ENCODE assay signal across 1 cellular context in the genomic region with DNA sequence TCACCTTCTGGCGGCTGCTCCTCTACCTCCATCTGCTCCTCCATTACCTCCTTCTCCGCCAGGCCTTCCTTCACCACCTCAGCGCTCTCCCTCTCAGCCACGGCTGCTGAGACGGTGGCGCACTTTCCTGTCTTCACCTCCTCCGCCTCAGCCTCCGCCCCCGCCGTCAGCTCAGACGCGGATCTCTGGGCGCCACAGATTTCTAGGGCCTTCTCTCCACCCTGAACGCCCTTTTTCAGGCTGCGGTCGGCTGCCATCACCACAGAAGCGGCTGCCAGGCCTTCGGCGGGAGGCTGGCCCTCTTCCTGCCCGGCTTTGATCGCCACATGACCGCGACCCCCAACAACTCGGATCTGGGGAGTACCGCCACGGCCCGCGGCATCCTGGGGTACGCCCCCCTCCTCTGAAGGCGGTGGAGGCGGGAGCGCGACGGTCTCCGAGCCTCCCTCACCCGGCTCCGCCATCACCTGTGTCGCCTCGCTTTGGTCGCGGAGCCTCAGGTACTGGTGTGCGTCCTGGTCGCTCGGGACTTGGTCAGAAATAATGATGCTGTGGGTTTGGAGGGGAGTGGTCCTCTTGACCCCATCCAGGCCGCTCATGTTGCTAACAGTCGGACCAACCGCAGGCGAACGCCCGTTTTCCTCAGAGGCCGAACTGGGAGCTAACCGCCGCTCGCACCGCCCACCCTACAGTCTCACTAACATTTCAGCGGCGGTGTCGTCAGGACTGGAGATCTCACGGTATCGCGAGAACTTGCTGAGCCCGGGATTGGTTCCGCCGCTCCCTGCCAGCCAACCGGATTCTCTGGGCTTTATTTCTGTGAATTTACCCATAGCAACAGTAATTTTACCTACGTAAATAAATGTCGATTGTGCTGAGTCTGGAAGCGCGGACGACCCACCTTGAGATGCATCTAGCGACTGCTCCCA.
TF ChIP-seq lines count a peak whose summit lies in the region.

A gene (minus strand): TSS at position 699 of the 929 bp plus-strand sequence. CDS start 100 bp downstream, at position 599.

TF ChIP-seq in HCT116, 20 proteins besides CTCF, POLR2A, EP300 and RAD21 (continued from another document):
- TF ChIP-seq POLR2AphosphoS5 (IDR thresholded peaks at IDR 0.05; ENCODE audit: low read depth, low read length) (peak; percentile 98), CBX3 (IDR thresholded peaks at IDR 0.05; ENCODE audit: low read depth) (peak; percentile 86; the same call in 1 of the 2 replicates), FOSL1 (IDR thresholded peaks at IDR 0.05; ENCODE audit: low read depth) (no peak), CEBPB (IDR thresholded peaks at IDR 0.05; ENCODE audit: low read depth) (no peak), EZH2 (IDR thresholded peaks at IDR 0.05) (no peak), EGR1 (IDR thresholded peaks at IDR 0.05; ENCODE audit: low read depth) (peak; percentile 67)
- TF ChIP-seq, protein P1, sequence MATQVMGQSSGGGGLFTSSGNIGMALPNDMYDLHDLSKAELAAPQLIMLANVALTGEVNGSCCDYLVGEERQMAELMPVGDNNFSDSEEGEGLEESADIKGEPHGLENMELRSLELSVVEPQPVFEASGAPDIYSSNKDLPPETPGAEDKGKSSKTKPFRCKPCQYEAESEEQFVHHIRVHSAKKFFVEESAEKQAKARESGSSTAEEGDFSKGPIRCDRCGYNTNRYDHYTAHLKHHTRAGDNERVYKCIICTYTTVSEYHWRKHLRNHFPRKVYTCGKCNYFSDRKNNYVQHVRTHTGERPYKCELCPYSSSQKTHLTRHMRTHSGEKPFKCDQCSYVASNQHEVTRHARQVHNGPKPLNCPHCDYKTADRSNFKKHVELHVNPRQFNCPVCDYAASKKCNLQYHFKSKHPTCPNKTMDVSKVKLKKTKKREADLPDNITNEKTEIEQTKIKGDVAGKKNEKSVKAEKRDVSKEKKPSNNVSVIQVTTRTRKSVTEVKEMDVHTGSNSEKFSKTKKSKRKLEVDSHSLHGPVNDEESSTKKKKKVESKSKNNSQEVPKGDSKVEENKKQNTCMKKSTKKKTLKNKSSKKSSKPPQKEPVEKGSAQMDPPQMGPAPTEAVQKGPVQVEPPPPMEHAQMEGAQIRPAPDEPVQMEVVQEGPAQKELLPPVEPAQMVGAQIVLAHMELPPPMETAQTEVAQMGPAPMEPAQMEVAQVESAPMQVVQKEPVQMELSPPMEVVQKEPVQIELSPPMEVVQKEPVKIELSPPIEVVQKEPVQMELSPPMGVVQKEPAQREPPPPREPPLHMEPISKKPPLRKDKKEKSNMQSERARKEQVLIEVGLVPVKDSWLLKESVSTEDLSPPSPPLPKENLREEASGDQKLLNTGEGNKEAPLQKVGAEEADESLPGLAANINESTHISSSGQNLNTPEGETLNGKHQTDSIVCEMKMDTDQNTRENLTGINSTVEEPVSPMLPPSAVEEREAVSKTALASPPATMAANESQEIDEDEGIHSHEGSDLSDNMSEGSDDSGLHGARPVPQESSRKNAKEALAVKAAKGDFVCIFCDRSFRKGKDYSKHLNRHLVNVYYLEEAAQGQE (IDR thresholded peaks at IDR 0.05; ENCODE audit: low read depth), result no peak
TF ChIP-seq in HCT116: peak in this region for 9.
